In the genomic region with DNA sequence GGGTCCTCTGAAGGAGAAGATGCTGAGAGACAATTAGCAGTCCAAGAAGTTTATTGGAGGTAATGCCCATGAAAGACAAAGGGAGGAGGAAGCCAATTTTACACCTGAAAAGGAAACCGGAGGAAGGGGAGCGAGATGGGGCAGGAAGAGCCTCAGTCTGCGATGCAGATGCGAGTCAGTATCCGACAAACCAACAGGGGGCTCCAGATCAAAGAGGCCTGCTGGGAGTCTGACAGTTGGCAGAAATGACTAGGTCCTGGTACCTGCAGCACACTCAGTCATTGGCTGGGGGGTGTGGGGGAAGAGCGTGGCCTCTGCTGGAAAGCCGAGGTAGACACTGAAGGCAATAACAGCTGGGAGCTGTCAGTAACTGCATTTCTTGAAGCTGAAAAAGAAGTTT, we compare ENCODE assay signal across 1 cellular context.
A peak's percentile ranks its signal among the peaks of the same experiment; 100 is the strongest.
TF ChIP-seq lines count a peak whose summit lies in the region.

No MANE protein-coding gene starts in this region.

TF ChIP-seq in GM23338, 12 proteins besides CTCF, POLR2A, EP300 and RAD21 (continued from another document):
- TF ChIP-seq, protein P1, sequence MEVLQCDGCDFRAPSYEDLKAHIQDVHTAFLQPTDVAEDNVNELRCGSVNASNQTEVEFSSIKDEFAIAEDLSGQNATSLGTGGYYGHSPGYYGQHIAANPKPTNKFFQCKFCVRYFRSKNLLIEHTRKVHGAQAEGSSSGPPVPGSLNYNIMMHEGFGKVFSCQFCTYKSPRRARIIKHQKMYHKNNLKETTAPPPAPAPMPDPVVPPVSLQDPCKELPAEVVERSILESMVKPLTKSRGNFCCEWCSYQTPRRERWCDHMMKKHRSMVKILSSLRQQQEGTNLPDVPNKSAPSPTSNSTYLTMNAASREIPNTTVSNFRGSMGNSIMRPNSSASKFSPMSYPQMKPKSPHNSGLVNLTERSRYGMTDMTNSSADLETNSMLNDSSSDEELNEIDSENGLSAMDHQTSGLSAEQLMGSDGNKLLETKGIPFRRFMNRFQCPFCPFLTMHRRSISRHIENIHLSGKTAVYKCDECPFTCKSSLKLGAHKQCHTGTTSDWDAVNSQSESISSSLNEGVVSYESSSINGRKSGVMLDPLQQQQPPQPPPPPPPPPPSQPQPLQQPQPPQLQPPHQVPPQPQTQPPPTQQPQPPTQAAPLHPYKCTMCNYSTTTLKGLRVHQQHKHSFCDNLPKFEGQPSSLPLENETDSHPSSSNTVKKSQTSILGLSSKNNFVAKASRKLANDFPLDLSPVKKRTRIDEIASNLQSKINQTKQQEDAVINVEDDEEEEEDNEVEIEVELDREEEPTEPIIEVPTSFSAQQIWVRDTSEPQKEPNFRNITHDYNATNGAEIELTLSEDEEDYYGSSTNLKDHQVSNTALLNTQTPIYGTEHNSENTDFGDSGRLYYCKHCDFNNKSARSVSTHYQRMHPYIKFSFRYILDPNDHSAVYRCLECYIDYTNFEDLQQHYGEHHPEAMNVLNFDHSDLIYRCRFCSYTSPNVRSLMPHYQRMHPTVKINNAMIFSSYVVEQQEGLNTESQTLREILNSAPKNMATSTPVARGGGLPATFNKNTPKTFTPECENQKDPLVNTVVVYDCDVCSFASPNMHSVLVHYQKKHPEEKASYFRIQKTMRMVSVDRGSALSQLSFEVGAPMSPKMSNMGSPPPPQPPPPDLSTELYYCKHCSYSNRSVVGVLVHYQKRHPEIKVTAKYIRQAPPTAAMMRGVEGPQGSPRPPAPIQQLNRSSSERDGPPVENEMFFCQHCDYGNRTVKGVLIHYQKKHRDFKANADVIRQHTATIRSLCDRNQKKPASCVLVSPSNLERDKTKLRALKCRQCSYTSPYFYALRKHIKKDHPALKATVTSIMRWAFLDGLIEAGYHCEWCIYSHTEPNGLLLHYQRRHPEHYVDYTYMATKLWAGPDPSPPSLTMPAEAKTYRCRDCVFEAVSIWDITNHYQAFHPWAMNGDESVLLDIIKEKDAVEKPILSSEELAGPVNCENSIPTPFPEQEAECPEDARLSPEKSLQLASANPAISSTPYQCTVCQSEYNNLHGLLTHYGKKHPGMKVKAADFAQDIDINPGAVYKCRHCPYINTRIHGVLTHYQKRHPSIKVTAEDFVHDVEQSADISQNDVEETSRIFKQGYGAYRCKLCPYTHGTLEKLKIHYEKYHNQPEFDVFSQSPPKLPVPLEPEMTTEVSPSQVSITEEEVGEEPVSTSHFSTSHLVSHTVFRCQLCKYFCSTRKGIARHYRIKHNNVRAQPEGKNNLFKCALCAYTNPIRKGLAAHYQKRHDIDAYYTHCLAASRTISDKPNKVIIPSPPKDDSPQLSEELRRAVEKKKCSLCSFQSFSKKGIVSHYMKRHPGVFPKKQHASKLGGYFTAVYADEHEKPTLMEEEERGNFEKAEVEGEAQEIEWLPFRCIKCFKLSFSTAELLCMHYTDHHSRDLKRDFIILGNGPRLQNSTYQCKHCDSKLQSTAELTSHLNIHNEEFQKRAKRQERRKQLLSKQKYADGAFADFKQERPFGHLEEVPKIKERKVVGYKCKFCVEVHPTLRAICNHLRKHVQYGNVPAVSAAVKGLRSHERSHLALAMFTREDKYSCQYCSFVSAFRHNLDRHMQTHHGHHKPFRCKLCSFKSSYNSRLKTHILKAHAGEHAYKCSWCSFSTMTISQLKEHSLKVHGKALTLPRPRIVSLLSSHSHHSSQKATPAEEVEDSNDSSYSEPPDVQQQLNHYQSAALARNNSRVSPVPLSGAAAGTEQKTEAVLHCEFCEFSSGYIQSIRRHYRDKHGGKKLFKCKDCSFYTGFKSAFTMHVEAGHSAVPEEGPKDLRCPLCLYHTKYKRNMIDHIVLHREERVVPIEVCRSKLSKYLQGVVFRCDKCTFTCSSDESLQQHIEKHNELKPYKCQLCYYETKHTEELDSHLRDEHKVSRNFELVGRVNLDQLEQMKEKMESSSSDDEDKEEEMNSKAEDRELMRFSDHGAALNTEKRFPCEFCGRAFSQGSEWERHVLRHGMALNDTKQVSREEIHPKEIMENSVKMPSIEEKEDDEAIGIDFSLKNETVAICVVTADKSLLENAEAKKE (CRISPR knock-in tag; IDR thresholded peaks at IDR 0.05), result peak; percentile 98
- TF ChIP-seq, protein P2, sequence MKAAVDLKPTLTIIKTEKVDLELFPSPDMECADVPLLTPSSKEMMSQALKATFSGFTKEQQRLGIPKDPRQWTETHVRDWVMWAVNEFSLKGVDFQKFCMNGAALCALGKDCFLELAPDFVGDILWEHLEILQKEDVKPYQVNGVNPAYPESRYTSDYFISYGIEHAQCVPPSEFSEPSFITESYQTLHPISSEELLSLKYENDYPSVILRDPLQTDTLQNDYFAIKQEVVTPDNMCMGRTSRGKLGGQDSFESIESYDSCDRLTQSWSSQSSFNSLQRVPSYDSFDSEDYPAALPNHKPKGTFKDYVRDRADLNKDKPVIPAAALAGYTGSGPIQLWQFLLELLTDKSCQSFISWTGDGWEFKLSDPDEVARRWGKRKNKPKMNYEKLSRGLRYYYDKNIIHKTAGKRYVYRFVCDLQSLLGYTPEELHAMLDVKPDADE (IDR thresholded peaks at IDR 0.05), result peak; percentile 36; the same call in 1 of the 2 replicates
